ENCODE assay signal across 1 cellular context in the genomic region with DNA sequence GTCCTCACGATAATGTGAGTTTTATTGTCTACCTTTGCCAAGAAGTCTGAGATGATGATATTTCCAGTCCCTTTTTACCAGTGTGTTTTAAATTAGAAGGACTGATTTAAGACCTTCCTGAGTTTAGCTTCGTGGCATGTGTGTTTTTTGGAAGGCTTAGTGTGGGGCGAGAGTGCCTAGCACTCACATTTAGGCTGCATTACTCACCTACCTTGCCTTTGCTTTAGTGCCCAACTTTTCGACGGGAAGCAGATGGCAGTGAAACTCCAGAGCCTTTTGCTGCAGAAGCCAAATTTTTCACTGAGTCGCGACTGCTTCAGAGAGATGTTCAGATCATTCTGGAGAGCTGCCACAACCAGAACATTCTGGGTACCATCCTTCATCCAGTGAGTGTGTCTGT.
TF ChIP-seq lines count a peak whose summit lies in the region.

No MANE protein-coding gene starts in this region.

TF ChIP-seq in SK-N-SH, 30 proteins besides CTCF, POLR2A, EP300 and RAD21 (continued from another document):
- TF ChIP-seq, protein P1, sequence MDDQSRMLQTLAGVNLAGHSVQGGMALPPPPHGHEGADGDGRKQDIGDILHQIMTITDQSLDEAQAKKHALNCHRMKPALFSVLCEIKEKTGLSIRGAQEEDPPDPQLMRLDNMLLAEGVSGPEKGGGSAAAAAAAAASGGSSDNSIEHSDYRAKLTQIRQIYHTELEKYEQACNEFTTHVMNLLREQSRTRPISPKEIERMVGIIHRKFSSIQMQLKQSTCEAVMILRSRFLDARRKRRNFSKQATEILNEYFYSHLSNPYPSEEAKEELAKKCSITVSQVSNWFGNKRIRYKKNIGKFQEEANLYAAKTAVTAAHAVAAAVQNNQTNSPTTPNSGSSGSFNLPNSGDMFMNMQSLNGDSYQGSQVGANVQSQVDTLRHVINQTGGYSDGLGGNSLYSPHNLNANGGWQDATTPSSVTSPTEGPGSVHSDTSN (IDR thresholded peaks at IDR 0.05) = 0 out of 2 replicates have a peak, but pooled peaks have one; percentile 2
